10 cellular contexts compared by ENCODE assay signal in the genomic region with DNA sequence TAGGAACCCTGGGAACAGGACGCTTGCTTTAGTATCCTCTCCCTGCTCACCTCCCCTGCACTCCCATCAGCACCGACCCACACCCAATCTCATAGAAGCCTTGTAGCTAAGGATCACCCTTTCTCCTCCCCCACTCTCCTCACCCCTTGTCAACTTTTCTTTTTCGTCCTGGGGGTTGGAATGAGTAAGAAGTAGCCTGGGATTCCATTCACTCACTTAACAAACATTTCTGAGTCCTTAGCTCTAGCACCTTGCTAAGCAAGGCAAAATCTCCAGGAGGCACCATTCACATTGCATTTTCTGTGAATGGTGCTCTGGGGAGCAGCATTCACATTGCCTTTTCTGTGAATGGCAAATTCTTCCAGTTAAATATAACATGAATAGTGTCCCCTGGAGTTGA. TPM values are rescaled to one million over a fixed set of nuclear protein-coding genes. Genes with fewer than 3 reads are reported as not detected.
DNase-seq lines count a peak whose midpoint lies in the region; ATAC-seq, FAIRE-seq and TF ChIP-seq lines count a peak whose summit lies in the region.
"Had no signal": no experiment of that assay in that cellular context is flagged by ENCODE, and none has a peak within 500 bp of the region (broad histone marks: within the 10 kb centered on the region; RNA-seq: fewer than 3 reads in every experiment).

No MANE protein-coding gene starts in this region.

- peaks cover 20% of the 10 kb centered on the region for H3K36me3 ChIP-seq in left ventricle myocardium inferior

- peak overlapping the region; percentile 74 for H3K4me3 ChIP-seq in left ventricle myocardium inferior

- peaks cover 20% of the 10 kb centered on the region for H3K4me1 Mint-ChIP-seq in activated naive CD8-positive, alpha-beta T cell (ENCODE audit: low read depth)
- H3K4me1 Mint-ChIP-seq in immature natural killer cell = peaks cover 24 to 27% of the 10 kb centered on the region in 2 donors

- DNase-seq in left ventricle myocardium inferior = no peak
- DNase-seq in Right ventricle myocardium inferior (ENCODE audit: missing footprints) = no peak
- DNase-seq in immature natural killer cell = no peak
- DNase-seq in GM10266 (ENCODE audit: extremely low spot score) = no peak
- DNase-seq in H54 (ENCODE audit: insufficient read length, low spot score) = no peak
- no peak for DNase-seq in DMS53 (lab: John Stamatoyannopoulos, UW)
- DNase-seq: hippocampal formation, NCI-H2171 had no signal

- peaks cover 24% of the 10 kb centered on the region for H3K4me1 ChIP-seq in left ventricle myocardium inferior

- no peaks in the 10 kb centered on the region for H3K9me3 Mint-ChIP-seq in activated naive CD8-positive, alpha-beta T cell (ENCODE audit: low read depth)
- H3K9me3 Mint-ChIP-seq in immature natural killer cell = no peaks in the 10 kb centered on the region

- no peak for FAIRE-seq in H54 (lab: Jason Lieb, UNC)

- no peak for ATAC-seq in Right ventricle myocardium inferior
- ATAC-seq in GM19351 (IDR thresholded peaks at IDR 0.05; ENCODE audit: unreplicated experiment) = no peak

- TF ChIP-seq CTCF in left ventricle myocardium inferior (IDR thresholded peaks at IDR 0.05; ENCODE audit: borderline replicate concordance) (no peak), GM10266 (IDR thresholded peaks at IDR 0.05; ENCODE audit: control insufficient read depth, insufficient read depth, low read depth, missing control alignments) (no peak)

- H3K27ac ChIP-seq in left ventricle myocardium inferior (replicated peaks) = no peak overlapping the region

- H3K4me3 Mint-ChIP-seq in activated naive CD8-positive, alpha-beta T cell = peak overlapping the region; percentile 99
- H3K4me3 Mint-ChIP-seq in immature natural killer cell = peak overlapping the region; percentile 95 to 98 (median 97)

- no peaks in the 10 kb centered on the region for H3K27me3 ChIP-seq in left ventricle myocardium inferior (ENCODE audit: low read depth)

- intact Hi-C loops in left ventricle myocardium inferior (cut with micrococcal nuclease) (no loop called here), Right ventricle myocardium inferior (cut with DNase I) (no loop called here)

- no peak for TF ChIP-seq POLR2A in H54 (IDR thresholded peaks at IDR 0.05; ENCODE audit: low read depth, low read length)

- H3K9me3 ChIP-seq in left ventricle myocardium inferior (replicated peaks) = no peaks in the 10 kb centered on the region

- H3K27me3 Mint-ChIP-seq in activated naive CD8-positive, alpha-beta T cell = no peaks in the 10 kb centered on the region
- H3K27me3 Mint-ChIP-seq in immature natural killer cell (ENCODE audit: low read depth in 3 of 3) = peaks cover 3 to 9% (median 9%) of the 10 kb centered on the region in 3 donors

- H3K27ac Mint-ChIP-seq in activated naive CD8-positive, alpha-beta T cell = peak overlapping the region; percentile 97
- H3K27ac Mint-ChIP-seq in immature natural killer cell = peak overlapping the region; percentile 92 to 98 (median 96)

- H3K36me3 Mint-ChIP-seq in activated naive CD8-positive, alpha-beta T cell = peaks cover 8% of the 10 kb centered on the region
- peaks cover 7 to 9% (median 7%) of the 10 kb centered on the region in 3 donors for H3K36me3 Mint-ChIP-seq in immature natural killer cell

RNA-seq across cellular contexts. Expression of gene PGAP3, which starts 1.1 kb away (rescaled TPM):
- total RNA-seq in left ventricle myocardium inferior = 10.7 TPM
- total RNA-seq in Right ventricle myocardium inferior = 10.4 TPM
- polyA plus RNA-seq in immature natural killer cell = 10 to 100 TPM; 24.0 to 47.1 (median 37.8) TPM

RNA-seq across cellular contexts. Expression of gene ERBB2, which starts 10.9 kb away (rescaled TPM):
- total RNA-seq in left ventricle myocardium inferior = 61.0 TPM
- total RNA-seq in Right ventricle myocardium inferior = 68.7 TPM
- 10 to 100 TPM; 14.5 to 49.2 (median 25.2) TPM for polyA plus RNA-seq in immature natural killer cell

RNA-seq across cellular contexts. Expression of gene PNMT, which starts 20.7 kb away (rescaled TPM):
- total RNA-seq in left ventricle myocardium inferior (7.6 TPM), Right ventricle myocardium inferior (5.1 TPM)
- 1 to 10 TPM in 2 of 3 donors, not detected in 1; 1.4 to 1.6 TPM for polyA plus RNA-seq in immature natural killer cell

RNA-seq across cellular contexts. Expression of gene TCAP, which starts 23.8 kb away (rescaled TPM):
- total RNA-seq in left ventricle myocardium inferior (5,825 TPM), Right ventricle myocardium inferior (5,286 TPM)
- not detected for polyA plus RNA-seq in immature natural killer cell

RNA-seq across cellular contexts. Expression of gene MIEN1, which starts 41.4 kb away (rescaled TPM):
- total RNA-seq in left ventricle myocardium inferior = 57.1 TPM
- total RNA-seq in Right ventricle myocardium inferior = 49.4 TPM
- polyA plus RNA-seq in immature natural killer cell = 100 to 1,000 TPM; 181 to 197 (median 181) TPM
